8 cellular contexts compared by ENCODE assay signal in genomic region chr4:119286377-119287002, GRCh38. TPM values are rescaled to one million over a fixed set of nuclear protein-coding genes. Genes with fewer than 3 reads are reported as not detected.
A peak's percentile ranks its signal among the peaks of the same experiment; 100 is the strongest.
DNase-seq lines count a peak whose midpoint lies in the region; ATAC-seq and TF ChIP-seq lines count a peak whose summit lies in the region.

No MANE protein-coding gene starts in this region.

- intact Hi-C loops in activated CD4-positive, alpha-beta memory T cell treated with anti-CD3 and anti-CD28 coated beads for 36 hours (cut with micrococcal nuclease): loop anchor here (1.0 kb wide), 2 partner anchors 74 to 244 kb away; partner anchors contain the start of gene USP53

- H3F3A ChIP-seq in GM23338 (replicated peaks; ENCODE audit: low read depth): no peaks in the 10 kb centered on the region

- no peaks in the 10 kb centered on the region for H4K20me1 ChIP-seq in GM23338 (replicated peaks; ENCODE audit: insufficient read depth)

- H3K27ac ChIP-seq in GM23338 (ENCODE audit: low read depth) (no peak overlapping the region), right atrium auricular region (peak overlapping the region; percentile 43 to 59), thoracic aorta (no peak overlapping the region)

- H3K4me2 ChIP-seq in GM23338: no peak overlapping the region

- H3K9me2 ChIP-seq in GM23338 (ENCODE audit: insufficient read depth): no peaks in the 10 kb centered on the region

- no peak overlapping the region for H3K4me3 Mint-ChIP-seq in GM23338
- no peak overlapping the region for H3K4me3 Mint-ChIP-seq in activated CD4-positive, alpha-beta memory T cell treated with anti-CD3 and anti-CD28 coated beads for 36 hours

- ATAC-seq in GM23338 (no peak), thoracic aorta (ENCODE audit: insufficient number of reproducible peaks, low FRiP score, low read depth) (peak; percentile 27), GM18511 (IDR thresholded peaks at IDR 0.05; ENCODE audit: unreplicated experiment) (no peak), HG02798 (IDR thresholded peaks at IDR 0.05; ENCODE audit: poor library complexity, unreplicated experiment) (no peak)

- H3K36me3 ChIP-seq in GM23338 (ENCODE audit: insufficient read depth): no peaks in the 10 kb centered on the region
- H3K36me3 ChIP-seq in right atrium auricular region: peaks cover 19% of the 10 kb centered on the region
- peaks cover 5% of the 10 kb centered on the region for H3K36me3 ChIP-seq in thoracic aorta

- no peaks in the 10 kb centered on the region for H3K27me3 Mint-ChIP-seq in GM23338 (ENCODE audit: insufficient read depth, low read depth, poor library complexity)
- no peaks in the 10 kb centered on the region for H3K27me3 Mint-ChIP-seq in activated CD4-positive, alpha-beta memory T cell treated with anti-CD3 and anti-CD28 coated beads for 36 hours

- no peak overlapping the region for H3K4me3 ChIP-seq in GM23338
- no peak overlapping the region for H3K4me3 ChIP-seq in right atrium auricular region
- no peak overlapping the region for H3K4me3 ChIP-seq in thoracic aorta

- POLR2A ChIA-PET in activated CD4-positive, alpha-beta memory T cell treated with anti-CD3 and anti-CD28 coated beads for 36 hours (lab: Charles Lee): no interaction called here

- peak; percentile 55 to 76 for TF ChIP-seq CTCF in GM23338 (conservative IDR thresholded peaks at IDR 0.05; ENCODE audit: low read depth in 2 of 2)
- peak; percentile 58 to 76 for TF ChIP-seq CTCF in right atrium auricular region (IDR thresholded peaks at IDR 0.05)
- peak; percentile 61 for TF ChIP-seq CTCF in thoracic aorta (IDR thresholded peaks at IDR 0.05)

- no peaks in the 10 kb centered on the region for H3K9me3 Mint-ChIP-seq in GM23338
- no peaks in the 10 kb centered on the region for H3K9me3 Mint-ChIP-seq in activated CD4-positive, alpha-beta memory T cell treated with anti-CD3 and anti-CD28 coated beads for 36 hours

- H3K36me3 Mint-ChIP-seq in GM23338 (ENCODE audit: low read depth): no peaks in the 10 kb centered on the region
- H3K36me3 Mint-ChIP-seq in activated CD4-positive, alpha-beta memory T cell treated with anti-CD3 and anti-CD28 coated beads for 36 hours: no peaks in the 10 kb centered on the region

- H3K27ac Mint-ChIP-seq in GM23338: 0 out of 2 replicates have a peak overlapping the region, but pooled peaks have one; percentile 28
- H3K27ac Mint-ChIP-seq in activated CD4-positive, alpha-beta memory T cell treated with anti-CD3 and anti-CD28 coated beads for 36 hours: no peak overlapping the region

- DNase-seq in ACHN: peak; percentile 68
- peak; percentile 46 for DNase-seq in GM23338 (ENCODE audit: low spot score)
- DNase-seq in activated CD4-positive, alpha-beta memory T cell treated with anti-CD3 and anti-CD28 coated beads for 36 hours: peak; percentile 22
- no peak for DNase-seq in right atrium auricular region (ENCODE audit: low spot score)
- no peak for DNase-seq in thoracic aorta (ENCODE audit: low spot score)
- no peak for DNase-seq in NOMO-1 (lab: John Stamatoyannopoulos, UW; ENCODE audit: unreplicated experiment in 2 of 2)

- H3K9me3 ChIP-seq in right atrium auricular region (no peaks in the 10 kb centered on the region), thoracic aorta (no peaks in the 10 kb centered on the region)

- H3K79me2 ChIP-seq in GM23338 (replicated peaks; ENCODE audit: insufficient read depth): peaks cover under 1% of the 10 kb centered on the region

- H3K4me1 ChIP-seq in GM23338 (ENCODE audit: insufficient read depth) (no peaks in the 10 kb centered on the region), right atrium auricular region (peaks cover 0 to 35% of the 10 kb centered on the region in 2 donors), thoracic aorta (ENCODE audit: control insufficient read depth in 1 of 2, low read depth in 2 of 2) (peaks cover 26 to 31% of the 10 kb centered on the region in 2 donors)

- CTCF ChIA-PET in activated CD4-positive, alpha-beta memory T cell treated with anti-CD3 and anti-CD28 coated beads for 36 hours (lab: Charles Lee): interaction anchor here (0.7 to 1.1 kb wide), 5 partner anchors 12 to 512 kb away, joined by 3 to 34 read pairs (median 4); a partner anchor contains a TSS

- H2AFZ ChIP-seq in GM23338: no peak overlapping the region

- in situ Hi-C loops in ACHN (cut with HindIII; ENCODE audit: low pct_ligation_motif_present, low pct_unique_long_range_greater_than_20kb, low sequenced_read_pairs): no loop called here

- H3K27me3 ChIP-seq in GM23338 (ENCODE audit: insufficient read depth): no peaks in the 10 kb centered on the region
- H3K27me3 ChIP-seq in right atrium auricular region: no peaks in the 10 kb centered on the region
- no peaks in the 10 kb centered on the region for H3K27me3 ChIP-seq in thoracic aorta (replicated peaks; ENCODE audit: insufficient read depth)

- H3K4me1 Mint-ChIP-seq in GM23338: peaks cover 2% of the 10 kb centered on the region; the same call in 1 of the 3 replicates
- H3K4me1 Mint-ChIP-seq in activated CD4-positive, alpha-beta memory T cell treated with anti-CD3 and anti-CD28 coated beads for 36 hours (ENCODE audit: low read depth): peaks cover 16% of the 10 kb centered on the region

TF ChIP-seq in GM23338, 12 proteins besides CTCF, POLR2A, EP300 and RAD21 (continues in another document):
- TF ChIP-seq NANOG (IDR thresholded peaks at IDR 0.05; ENCODE audit: borderline replicate concordance): no peak
- no peak for TF ChIP-seq ZNF114 (CRISPR knock-in tag; IDR thresholded peaks at IDR 0.05)
- TF ChIP-seq CREB1 (CRISPR knock-in tag; IDR thresholded peaks at IDR 0.05; ENCODE audit: low read depth): no peak
- TF ChIP-seq STAT1 (IDR thresholded peaks at IDR 0.05; ENCODE audit: unreplicated experiment): no peak
- TF ChIP-seq ZNF462 (CRISPR knock-in tag; IDR thresholded peaks at IDR 0.05): no peak
- TF ChIP-seq JUNB (IDR thresholded peaks at IDR 0.05; ENCODE audit: unreplicated experiment): no peak
- no peak for TF ChIP-seq ZNF331 (CRISPR knock-in tag; IDR thresholded peaks at IDR 0.05; ENCODE audit: low read depth)

RNA-seq across cellular contexts. Expression of gene FABP2, which starts 35.4 kb away (rescaled TPM):
- total RNA-seq in GM23338 (2014; rRNA removed; shearing (Covaris generic)): not detected in 2 replicates
- polyA plus RNA-seq in GM23338 (2016; fragmentation: Nextera tagmentation; extraction: Ambion mirVana): not detected in 2 replicates
- total RNA-seq in activated CD4-positive, alpha-beta memory T cell treated with anti-CD3 and anti-CD28 coated beads for 36 hours: not detected
- under 1 TPM in 1 of 2 donors, not detected in 1; 0.48 TPM for total RNA-seq in right atrium auricular region
- total RNA-seq in thoracic aorta: not detected

Comparison
In these comparisons a context has a peak if more than half of its experiments do, and no peak if none do; other contexts are left out.
1. DNase-seq: peak in ACHN (single experiment), GM23338 (single experiment) and activated CD4-positive, alpha-beta memory T cell treated with anti-CD3 and anti-CD28 coated beads for 36 hours (single experiment); none in right atrium auricular region (single experiment), thoracic aorta (single experiment) and NOMO-1 (0 of 2).
2. H3K27ac ChIP-seq: peak in right atrium auricular region (2 of 2); none in GM23338 (single experiment) and thoracic aorta (0 of 2).
3. Peak in every context shown above with its lines, with median percentiles within 50 percentile points of each other: CTCF ChIP-seq.